ENCODE assay signal across 1 cellular context in genomic region chr16:48365030-48365600, GRCh38.
TF ChIP-seq lines count a peak whose summit lies in the region.

No MANE protein-coding gene starts in this region.

TF ChIP-seq in HepG2, 621 proteins besides CTCF, POLR2A, EP300 and RAD21 (continued from another document):
- TF ChIP-seq THAP7 (CRISPR knock-in tag; IDR thresholded peaks at IDR 0.05) (no peak), SSRP1 (CRISPR knock-in tag; IDR thresholded peaks at IDR 0.05) (peak; percentile 84; the same call in 1 of the 2 replicates), PLSCR1 (CRISPR knock-in tag; IDR thresholded peaks at IDR 0.05; ENCODE audit: borderline replicate concordance) (no peak), PBX2 (CRISPR knock-in tag; IDR thresholded peaks at IDR 0.05) (no peak), ZNF737 (CRISPR knock-in tag; IDR thresholded peaks at IDR 0.05; ENCODE audit: borderline replicate concordance) (peak; percentile 59), GLI4 (CRISPR knock-in tag; IDR thresholded peaks at IDR 0.05; ENCODE audit: borderline replicate concordance) (peak; percentile 93; the same call in 1 of the 2 replicates), RERE (CRISPR knock-in tag; IDR thresholded peaks at IDR 0.05; ENCODE audit: low read depth) (no peak), ZNF775 (CRISPR knock-in tag; IDR thresholded peaks at IDR 0.05; ENCODE audit: borderline replicate concordance) (0 out of 2 replicates have a peak, but pooled peaks have one; percentile 33), ZNF331 (CRISPR knock-in tag; IDR thresholded peaks at IDR 0.05) (no peak), SNAPC5 (CRISPR knock-in tag; IDR thresholded peaks at IDR 0.05; ENCODE audit: borderline replicate concordance) (no peak), ZNF510 (CRISPR knock-in tag; IDR thresholded peaks at IDR 0.05; ENCODE audit: low read depth) (no peak), HNF4A (CRISPR knock-in tag; IDR thresholded peaks at IDR 0.05) (no peak), ZNF337 (CRISPR knock-in tag; IDR thresholded peaks at IDR 0.05; ENCODE audit: borderline replicate concordance, low read depth) (0 out of 2 replicates have a peak, but pooled peaks have one; percentile 27), GABPB1 (CRISPR knock-in tag; IDR thresholded peaks at IDR 0.05) (no peak), BCL3 (CRISPR knock-in tag; IDR thresholded peaks at IDR 0.05) (no peak), ARHGAP35 (CRISPR knock-in tag; IDR thresholded peaks at IDR 0.05; ENCODE audit: borderline replicate concordance) (no peak), CSRNP2 (CRISPR knock-in tag; conservative IDR thresholded peaks at IDR 0.05; ENCODE audit: low read depth) (no peak), ZNF724P (CRISPR knock-in tag; IDR thresholded peaks at IDR 0.05; ENCODE audit: borderline replicate concordance) (0 out of 2 replicates have a peak, but pooled peaks have one; percentile 41), ZNF281 (CRISPR knock-in tag; IDR thresholded peaks at IDR 0.05; ENCODE audit: borderline replicate concordance) (no peak), ZSCAN30 (CRISPR knock-in tag; IDR thresholded peaks at IDR 0.05) (no peak), ZBTB26 (CRISPR knock-in tag; IDR thresholded peaks at IDR 0.05; ENCODE audit: borderline replicate concordance) (no peak; the same call in 1 of the 2 replicates), ZNF232 (CRISPR knock-in tag; IDR thresholded peaks at IDR 0.05; ENCODE audit: borderline replicate concordance) (0 out of 2 replicates have a peak, but pooled peaks have one; percentile 12), SATB2 (CRISPR knock-in tag; IDR thresholded peaks at IDR 0.05) (peak; percentile 28; the same call in 1 of the 2 replicates), ZNF18 (CRISPR knock-in tag; IDR thresholded peaks at IDR 0.05; ENCODE audit: insufficient replicate concordance) (peak; percentile 70), ARID3A (IDR thresholded peaks at IDR 0.05; ENCODE audit: low read depth, low read length) (no peak), ZNF235 (CRISPR knock-in tag; IDR thresholded peaks at IDR 0.05; ENCODE audit: borderline replicate concordance) (peak; percentile 62; the same call in 1 of the 2 replicates), MEF2D (CRISPR knock-in tag; IDR thresholded peaks at IDR 0.05) (0 out of 2 replicates have a peak, but pooled peaks have one; percentile 27), ZNF7 (CRISPR knock-in tag; IDR thresholded peaks at IDR 0.05) (no peak), FOXO1 (CRISPR knock-in tag; IDR thresholded peaks at IDR 0.05) (0 out of 2 replicates have a peak, but pooled peaks have one; percentile 5), NFATC3 (CRISPR knock-in tag; IDR thresholded peaks at IDR 0.05) (0 out of 2 replicates have a peak, but pooled peaks have one; percentile 22), CREB1 (IDR thresholded peaks at IDR 0.05) (peak; percentile 56; the same call in 1 of the 2 replicates), CREB1 (CRISPR knock-in tag; IDR thresholded peaks at IDR 0.05) (no peak)
